ENCODE assay signal across 1 cellular context in genomic region chr3:31877559-31877958, GRCh38.
TF ChIP-seq lines count a peak whose summit lies in the region.

No MANE protein-coding gene starts in this region.

TF ChIP-seq in GM23338, 12 proteins besides CTCF, POLR2A, EP300 and RAD21 (continued from another document):
- no peak for TF ChIP-seq ZNF462 (CRISPR knock-in tag; IDR thresholded peaks at IDR 0.05)
- no peak for TF ChIP-seq ZNF331 (CRISPR knock-in tag; IDR thresholded peaks at IDR 0.05; ENCODE audit: low read depth)
- TF ChIP-seq EZH2 (IDR thresholded peaks at IDR 0.05; ENCODE audit: low read depth, unreplicated experiment), result no peak
- no peak for TF ChIP-seq REST (IDR thresholded peaks at IDR 0.05; ENCODE audit: unreplicated experiment)
- TF ChIP-seq POLR2AphosphoS5 (IDR thresholded peaks at IDR 0.05; ENCODE audit: low read depth), result no peak
